In the genomic region with DNA sequence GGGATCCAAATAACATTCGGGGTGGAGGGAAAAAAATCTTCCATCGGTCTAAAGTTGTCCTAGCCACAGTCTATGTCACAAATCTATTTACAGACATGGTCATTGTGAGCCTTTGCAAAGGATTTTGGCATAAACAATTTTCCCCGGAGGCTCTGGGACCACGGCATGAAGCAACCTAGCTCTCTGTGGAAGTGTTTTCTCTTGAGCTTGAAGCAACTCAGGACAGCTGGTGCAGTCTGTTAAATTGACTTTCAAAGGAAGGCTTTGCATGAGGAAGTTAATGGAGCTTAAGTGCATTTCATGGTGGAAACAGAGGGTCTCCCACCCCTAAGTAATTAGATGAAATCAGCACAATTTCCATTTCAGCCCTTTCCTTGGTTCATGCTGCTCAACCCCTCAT, we compare ENCODE assay signal across 28 cellular contexts. TPM values are rescaled to one million over a fixed set of nuclear protein-coding genes. Genes with fewer than 3 reads are reported as not detected.
A peak's percentile ranks its signal among the peaks of the same experiment; 100 is the strongest.
DNase-seq lines count a peak whose midpoint lies in the region; ATAC-seq and TF ChIP-seq lines count a peak whose summit lies in the region.
"Had no signal": no experiment of that assay in that cellular context is flagged by ENCODE, and none has a peak within 500 bp of the region (broad histone marks: within the 10 kb centered on the region; RNA-seq: fewer than 3 reads in every experiment).

No MANE protein-coding gene starts in this region.

- H3K27ac ChIP-seq in esophagus squamous epithelium (peak overlapping the region in 3 of 4 donors; percentile 79 to 85 (median 83)), ovary (peak overlapping the region; percentile 7 to 88), vagina (peak overlapping the region; percentile 20)
- H3K27ac ChIP-seq: A549, WERI-Rb-1 had no signal

- no peak for TF ChIP-seq EP300 in ovary (IDR thresholded peaks at IDR 0.05)

- intact Hi-C loops in esophagus squamous epithelium (cut with DNase I), result no loop called here
- intact Hi-C loops in ovary (cut with DNase I), result no loop called here
- intact Hi-C loops in vagina (cut with DNase I), result no loop called here

- H3K4me3 ChIP-seq in esophagus squamous epithelium (no peak overlapping the region), ovary (no peak overlapping the region), vagina (no peak overlapping the region)
- H3K4me3 ChIP-seq: A549, K562, transverse colon had no signal

- no peaks in the 10 kb centered on the region for H3K4me1 Mint-ChIP-seq in activated CD8-positive, alpha-beta memory T cell treated with anti-CD3 and anti-CD28 coated beads, Interleukin-2, amount 10 ng/mL, durations not matched to agents 7 days and 5 days
- H3K4me1 Mint-ChIP-seq: neural crest cell had no signal

- CTCF ChIA-PET in activated CD8-positive, alpha-beta memory T cell treated with anti-CD3 and anti-CD28 coated beads, Interleukin-2, amount 10 ng/mL, durations not matched to agents 7 days and 5 days (lab: Charles Lee), result no interaction called here

- DNase-seq in activated CD8-positive, alpha-beta memory T cell treated with anti-CD3 and anti-CD28 coated beads, Interleukin-2, amount 10 ng/mL, durations not matched to agents 7 days and 5 days, result peak; percentile 15
- no peak for DNase-seq in activated CD8-positive, alpha-beta memory T cell treated with anti-CD3 and anti-CD28 coated beads, Interleukin-2, amount 50 U/mL, for 4 hours
- no peak for DNase-seq in esophagus squamous epithelium (lab: John Stamatoyannopoulos, UW)
- peak in 2 of 5 donors; percentile 25 to 42 for DNase-seq in ovary
- peak; percentile 22 to 81 for DNase-seq in vagina (ENCODE audit: extremely low spot score in 2 of 2)
- no peak for DNase-seq in mucosa of gallbladder (ENCODE audit: low spot score)
- no peak for DNase-seq in glomerular visceral epithelial cell (ENCODE audit: extremely low spot score)
- DNase-seq: activated CD4-positive, alpha-beta T cell treated with anti-CD3 and anti-CD28 coated beads, Interleukin-2, amount 50 U/mL, for 1 hour; BE2C; effector memory CD8-positive, alpha-beta T cell; HCEC 1CT; left colon; MM.1S; NCI-H146; NCI-H226; posterior cingulate gyrus; small intestine; stimulated activated naive CD4-positive, alpha-beta T cell treated with Interleukin-2 at 50 U/mL for 16 hours; transverse colon; WERI-Rb-1 had no signal

- ATAC-seq in activated CD8-positive, alpha-beta memory T cell treated with anti-CD3 and anti-CD28 coated beads, Interleukin-2, amount 10 ng/mL, durations not matched to agents 7 days and 5 days, result no peak
- ATAC-seq in GM19324 (IDR thresholded peaks at IDR 0.05; ENCODE audit: low FRiP score, unreplicated experiment), result no peak
- ATAC-seq: A549; effector memory CD8-positive, alpha-beta T cell; K562; SK-N-SH treated with all-trans-retinoic acid at 6 μM for 48 hours had no signal

- 36 to 37% methylated on average over 4 of the region's 4 CpGs for WGBS in esophagus squamous epithelium, 2 donors
- 2 to 14% (median 11%) methylated on average over 4 of the region's 4 CpGs for WGBS in ovary, 3 donors

- no peaks in the 10 kb centered on the region for H3K9me3 Mint-ChIP-seq in activated CD8-positive, alpha-beta memory T cell treated with anti-CD3 and anti-CD28 coated beads, Interleukin-2, amount 10 ng/mL, durations not matched to agents 7 days and 5 days (ENCODE audit: low read depth)
- H3K9me3 Mint-ChIP-seq: activated T-helper 2 cell treated with anti-CD3 and anti-CD28 coated beads, Interferon-gamma antibody, Interleukin-2, Interleukin-4, amounts not matched to agents 10 μg/mL and 5 μg/mL and 100 μg/mL, durations not matched to agents 14 hours and 24 hours and 36 hours; mesothelial cell of epicardium; neural crest cell had no signal

- H3K36me3 ChIP-seq in esophagus squamous epithelium (no peaks in the 10 kb centered on the region), ovary (no peaks in the 10 kb centered on the region), vagina (no peaks in the 10 kb centered on the region)
- H3K36me3 ChIP-seq: BE2C, transverse colon, WERI-Rb-1 had no signal

- TF ChIP-seq CTCF in esophagus squamous epithelium (IDR thresholded peaks at IDR 0.05) (no peak), ovary (IDR thresholded peaks at IDR 0.05) (no peak), vagina (IDR thresholded peaks at IDR 0.05) (no peak)

- no peaks in the 10 kb centered on the region for H3K27me3 ChIP-seq in esophagus squamous epithelium
- H3K27me3 ChIP-seq in ovary, result no peaks in the 10 kb centered on the region
- no peaks in the 10 kb centered on the region for H3K27me3 ChIP-seq in vagina
- H3K27me3 ChIP-seq: BE2C, transverse colon had no signal

- H3K9me3 ChIP-seq in esophagus squamous epithelium, result no peaks in the 10 kb centered on the region
- H3K9me3 ChIP-seq in ovary, result no peaks in the 10 kb centered on the region
- H3K9me3 ChIP-seq in vagina, result no peaks in the 10 kb centered on the region
- H3K9me3 ChIP-seq: BE2C, transverse colon had no signal

- H3K27ac Mint-ChIP-seq in activated CD8-positive, alpha-beta memory T cell treated with anti-CD3 and anti-CD28 coated beads, Interleukin-2, amount 10 ng/mL, durations not matched to agents 7 days and 5 days, result no peak overlapping the region
- H3K27ac Mint-ChIP-seq: activated naive CD8-positive, alpha-beta T cell; activated T-helper 2 cell treated with anti-CD3 and anti-CD28 coated beads, Interferon-gamma antibody, Interleukin-2, Interleukin-4, amounts not matched to agents 10 μg/mL and 5 μg/mL and 100 μg/mL, durations not matched to agents 14 hours and 24 hours and 36 hours; effector memory CD8-positive, alpha-beta T cell; mesothelial cell of epicardium had no signal

- TF ChIP-seq POLR2A in esophagus squamous epithelium (IDR thresholded peaks at IDR 0.05), result no peak
- no peak for TF ChIP-seq POLR2A in ovary (IDR thresholded peaks at IDR 0.05)
- no peak for TF ChIP-seq POLR2A in vagina (IDR thresholded peaks at IDR 0.05)

- no peak overlapping the region for H3K4me3 Mint-ChIP-seq in activated CD8-positive, alpha-beta memory T cell treated with anti-CD3 and anti-CD28 coated beads, Interleukin-2, amount 10 ng/mL, durations not matched to agents 7 days and 5 days
- H3K4me3 Mint-ChIP-seq: activated naive CD8-positive, alpha-beta T cell; effector memory CD8-positive, alpha-beta T cell; mesothelial cell of epicardium; neural crest cell had no signal

- H3K4me1 ChIP-seq in esophagus squamous epithelium, result peaks cover 12 to 66% (median 32%) of the 10 kb centered on the region in 3 donors
- peaks cover 19% of the 10 kb centered on the region for H3K4me1 ChIP-seq in ovary (ENCODE audit: insufficient read depth)
- H3K4me1 ChIP-seq in vagina, result peaks cover 27% of the 10 kb centered on the region
- H3K4me1 ChIP-seq: A549, BE2C had no signal

- peaks cover 18% of the 10 kb centered on the region for H3K27me3 Mint-ChIP-seq in activated CD8-positive, alpha-beta memory T cell treated with anti-CD3 and anti-CD28 coated beads, Interleukin-2, amount 10 ng/mL, durations not matched to agents 7 days and 5 days

- H3K36me3 Mint-ChIP-seq in activated CD8-positive, alpha-beta memory T cell treated with anti-CD3 and anti-CD28 coated beads, Interleukin-2, amount 10 ng/mL, durations not matched to agents 7 days and 5 days, result no peaks in the 10 kb centered on the region
- H3K36me3 Mint-ChIP-seq: activated naive CD8-positive, alpha-beta T cell; mesothelial cell of epicardium had no signal

RNA-seq across cellular contexts. Expression of a gene that starts 40.1 kb away (rescaled TPM):
- under 1 TPM; 0.12 TPM for total RNA-seq in activated CD8-positive, alpha-beta memory T cell treated with anti-CD3 and anti-CD28 coated beads, Interleukin-2, amount 10 ng/mL, durations not matched to agents 7 days and 5 days
- 10 to 100 TPM in 3 of 4 donors, 1 to 10 TPM in 1; 5.6 to 34.3 (median 13.4) TPM for total RNA-seq in esophagus squamous epithelium
- total RNA-seq in ovary, result 100 to 1,000 TPM in 2 of 7 donors, 10 to 100 TPM in 5; 14.3 to 173 (median 32.7) TPM
- polyA plus RNA-seq in ovary, result 100 to 1,000 TPM in 1 of 2 donors, 10 to 100 TPM in 1; 74.7 to 190 TPM
- 12.8 TPM for total RNA-seq in vagina
- total RNA-seq in mucosa of gallbladder, result 304 TPM
- total RNA-seq: K562 had no signal
- polyA plus RNA-seq: K562 had no signal

Comparison
In these comparisons a context has a peak if more than half of its experiments do, and no peak if none do; other contexts are left out.
1. DNase-seq: peak in activated CD8-positive, alpha-beta memory T cell treated with anti-CD3 and anti-CD28 coated beads, Interleukin-2, amount 10 ng/mL, durations not matched to agents 7 days and 5 days (single experiment) and vagina (2 of 2); none in activated CD8-positive, alpha-beta memory T cell treated with anti-CD3 and anti-CD28 coated beads, Interleukin-2, amount 50 U/mL, for 4 hours (single experiment), esophagus squamous epithelium (single experiment), mucosa of gallbladder (single experiment) and glomerular visceral epithelial cell (single experiment).
2. H3K27ac ChIP-seq: peak in every context shown above with its lines; median percentile 83 in esophagus squamous epithelium; 48 in ovary; 20 in vagina.
3. RNA of a gene that starts 40.1 kb away (total RNA-seq): 304 TPM in mucosa of gallbladder (single experiment), 14.3 to 173 TPM in ovary, 5.6 to 34.3 TPM in esophagus squamous epithelium and 12.8 TPM in vagina (single experiment); 0.12 TPM in activated CD8-positive, alpha-beta memory T cell treated with anti-CD3 and anti-CD28 coated beads, Interleukin-2, amount 10 ng/mL, durations not matched to agents 7 days and 5 days; every median in the first group is over 4 times any median in the second.